Comparison of ENCODE assay signal across 8 cellular contexts in genomic region chr6:133973109-133973971, GRCh38. TPM values are rescaled to one million over a fixed set of nuclear protein-coding genes. Genes with fewer than 3 reads are reported as not detected.
DNase-seq lines count a peak whose midpoint lies in the region; ATAC-seq, FAIRE-seq and TF ChIP-seq lines count a peak whose summit lies in the region.

No MANE protein-coding gene starts in this region.

- DNase-seq in CD14-positive monocyte (ENCODE audit: low spot score) (no peak), NCI-H526 treated with DMSO at 0.1 percent for 48 hours (lab: John Stamatoyannopoulos, UW) (peak; percentile 37), left colon (no peak), urothelium cell line (ENCODE audit: low spot score) (peak; percentile 25)
- DNase-seq in stimulated activated CD4-positive, alpha-beta T cell treated with anti-CD3 and anti-CD28 coated beads, Interleukin-12 subunit alpha, Interleukin-12 subunit beta, amount 100 ng/mL, for 4 hours = no peak

- no peaks in the 10 kb centered on the region for H3K9me3 Mint-ChIP-seq in CD14-positive monocyte
- no peaks in the 10 kb centered on the region for H3K9me3 Mint-ChIP-seq in brain

- ATAC-seq in GM18858 (IDR thresholded peaks at IDR 0.05; ENCODE audit: unreplicated experiment) (peak; percentile 49), HG03520 (IDR thresholded peaks at IDR 0.05; ENCODE audit: unreplicated experiment) (peak; percentile 72), left colon (peak; percentile 52)

- intact Hi-C loops in CD14-positive monocyte (cut with micrococcal nuclease) = loop anchor here (2.0 to 10.0 kb wide), 2 partner anchors 91 to 123 kb away; no protein-coding TSS in a partner anchor
- intact Hi-C loops in left colon (cut with DNase I, micrococcal nuclease) = loop anchor here in 1 of 2 donors (5.0 to 10.0 kb wide), 2 partner anchors 49 to 89 kb away; no protein-coding TSS in a partner anchor

- peaks cover 16% of the 10 kb centered on the region for H3K4me1 Mint-ChIP-seq in CD14-positive monocyte
- peaks cover 72% of the 10 kb centered on the region for H3K4me1 Mint-ChIP-seq in brain

- H3K4me3 Mint-ChIP-seq in CD14-positive monocyte (no peak overlapping the region), brain (peak overlapping the region in 1 of 5 experiments; percentile 33)

- no peak for FAIRE-seq in urothelium cell line (lab: Jason Lieb, UNC)

- TF ChIP-seq CTCF in CD14-positive monocyte (IDR thresholded peaks at IDR 0.05) (peak; percentile 85), brain (conservative IDR thresholded peaks at IDR 0.05) (peak; percentile 77 to 78)

- H3K27ac Mint-ChIP-seq in CD14-positive monocyte (no peak overlapping the region), brain (peak overlapping the region; percentile 30 to 83 (median 43))

- H3K36me3 Mint-ChIP-seq in CD14-positive monocyte (peaks cover 3 to 7% of the 10 kb centered on the region in 2 donors), brain (peaks cover 13% of the 10 kb centered on the region)

- H3K27me3 Mint-ChIP-seq in CD14-positive monocyte (ENCODE audit: low read depth in 3 of 3) (peaks cover 0 to 2% (median 0%) of the 10 kb centered on the region in 3 donors), brain (no peaks in the 10 kb centered on the region)

RNA-seq across cellular contexts. Expression of gene TBPL1, which starts 20.3 kb away (rescaled TPM):
- polyA plus RNA-seq in CD14-positive monocyte (10 to 100 TPM; 35.5 to 35.6 TPM), brain (ENCODE audit: insufficient read depth, low read depth, low replicate concordance) (55.2 TPM)
- 10 to 100 TPM; 18.2 to 22.2 TPM for total RNA-seq in left colon

Comparison
In these comparisons a context has a peak if more than half of its experiments do, and no peak if none do; other contexts are left out.
1. DNase-seq: peak in NCI-H526 treated with DMSO at 0.1 percent for 48 hours (single experiment) and urothelium cell line (single experiment); none in CD14-positive monocyte (single experiment), left colon (0 of 2) and stimulated activated CD4-positive, alpha-beta T cell treated with anti-CD3 and anti-CD28 coated beads, Interleukin-12 subunit alpha, Interleukin-12 subunit beta, amount 100 ng/mL, for 4 hours (single experiment).
2. H3K27ac Mint-ChIP-seq: peak in brain (5 of 5); none in CD14-positive monocyte (0 of 7).
3. Peak in every context shown above with its lines, with median percentiles within 50 percentile points of each other: ATAC-seq.